Comparison of ENCODE assay signal across 8 cellular contexts in genomic region chr19:8446055-8446709, GRCh38. TPM values are rescaled to one million over a fixed set of nuclear protein-coding genes. Genes with fewer than 3 reads are reported as not detected.
A peak's percentile ranks its signal among the peaks of the same experiment; 100 is the strongest.
DNase-seq lines count a peak whose midpoint lies in the region; TF ChIP-seq lines count a peak whose summit lies in the region.

No MANE protein-coding gene starts in this region.

- BruUV-seq in A673 (replicated peaks; lab: Mats Ljungman, UMichigan) = TSS peak; percentile 48

- TF ChIP-seq CTCF in A673 (conservative IDR thresholded peaks at IDR 0.05; ENCODE audit: low read depth, low read length) = no peak
- no peak for TF ChIP-seq CTCF in cardiac fibroblast (IDR thresholded peaks at IDR 0.05; ENCODE audit: low read depth, low read length)

- no peaks in the 10 kb centered on the region for H3K27me3 ChIP-seq in A673 (replicated peaks; ENCODE audit: insufficient read depth, low read depth, low read length, poor library complexity)
- H3K27me3 ChIP-seq in HUES6 (ENCODE audit: control insufficient read depth, insufficient read depth, low read length) = no peaks in the 10 kb centered on the region
- H3K27me3 ChIP-seq in muscle layer of colon (ENCODE audit: control insufficient read depth in 1 of 2, insufficient read depth in 2 of 2, low read length in 2 of 2) = no peaks in the 10 kb centered on the region

- peak overlapping the region; percentile 99 for H3K27ac ChIP-seq in A673 (ENCODE audit: low read depth, low read length, poor library complexity, severe bottlenecking)
- no peak overlapping the region; the same call in 1 of the 2 replicates for H3K27ac ChIP-seq in HUES6 (ENCODE audit: low read depth, low read length)
- H3K27ac ChIP-seq in muscle layer of colon (ENCODE audit: low read depth, low read length) = peak overlapping the region; percentile 95

- H3K9me3 ChIP-seq in A673 (ENCODE audit: low read depth, low read length, poor library complexity, severe bottlenecking) = no peaks in the 10 kb centered on the region
- no peaks in the 10 kb centered on the region for H3K9me3 ChIP-seq in HUES6 (ENCODE audit: control insufficient read depth, insufficient read depth, low read depth, low read length)
- no peaks in the 10 kb centered on the region for H3K9me3 ChIP-seq in muscle layer of colon (ENCODE audit: low read length)

- CTCF ChIA-PET in A673 (lab: Charles Lee) = no interaction called here

- H3K9ac ChIP-seq in HUES6 (ENCODE audit: low read length) = peak overlapping the region; percentile 98
- peak overlapping the region; percentile 54 for H3K9ac ChIP-seq in muscle layer of colon (ENCODE audit: low read length)

- H3K36me3 ChIP-seq in A673 (ENCODE audit: insufficient read depth, low read length, poor library complexity, severe bottlenecking) (peaks cover 22% of the 10 kb centered on the region), HUES6 (ENCODE audit: control insufficient read depth, insufficient read depth, low read length) (peaks cover 16% of the 10 kb centered on the region), muscle layer of colon (ENCODE audit: insufficient read depth, low read length) (peaks cover 15% of the 10 kb centered on the region)

- intact Hi-C loops in A673 (cut with micrococcal nuclease; ENCODE audit: unreplicated experiment) = no loop called here
- intact Hi-C loops in posterior cingulate gyrus (cut with DNase I) = no loop called here

- DNase-seq in A673 (ENCODE audit: low spot score) = no peak
- no peak for DNase-seq in cardiac fibroblast (ENCODE audit: low read depth in 2 of 2)
- DNase-seq in posterior cingulate gyrus = no peak
- DNase-seq in foreskin melanocyte = no peak
- no peak for DNase-seq in DMS53 treated with DMSO at 0.1 percent for 48 hours (lab: John Stamatoyannopoulos, UW; ENCODE audit: unreplicated experiment)
- DNase-seq in NK-92 treated with Interleukin-12 subunit alpha and Interleukin-12 subunit beta, amount 100 ng/mL, for 24 hours (lab: John Stamatoyannopoulos, UW) = no peak

- peak overlapping the region; percentile 95 for H3K4me3 ChIP-seq in A673 (ENCODE audit: low read depth, low read length, poor library complexity, severe bottlenecking)
- H3K4me3 ChIP-seq in HUES6 (ENCODE audit: low read depth, low read length) = peak overlapping the region; percentile 95
- H3K4me3 ChIP-seq in cardiac fibroblast (replicated peaks in 1 of 2; ENCODE audit: low read depth in 2 of 2, low read length in 2 of 2) = peak overlapping the region; percentile 89 to 95
- H3K4me3 ChIP-seq in muscle layer of colon (ENCODE audit: low read depth in 1 of 2, low read length in 2 of 2) = peak overlapping the region; percentile 62 to 96

- H3K4me1 ChIP-seq in A673 (ENCODE audit: insufficient read depth, low read length, poor library complexity, severe bottlenecking) (peaks cover 23% of the 10 kb centered on the region), HUES6 (ENCODE audit: control insufficient read depth, insufficient read depth, low read length) (peaks cover 41% of the 10 kb centered on the region), muscle layer of colon (ENCODE audit: insufficient read depth, low read length) (peaks cover 38% of the 10 kb centered on the region)

- POLR2A ChIA-PET in A673 (lab: Charles Lee; ENCODE audit: low non-redundant PET) = no interaction called here

RNA-seq across cellular contexts. Expression of gene HNRNPM, which starts 1.4 kb away (rescaled TPM):
- total RNA-seq in A673 (2021) = 413 and 436 TPM in 2 replicates

RNA-seq across cellular contexts. Expression of gene MARCHF2, which starts 33.1 kb away (rescaled TPM):
- 8.8 and 11.8 TPM in 2 replicates for total RNA-seq in A673 (2021)

RNA-seq across cellular contexts. Expression of gene RAB11B, which starts 56.0 kb away (rescaled TPM):
- 88.7 and 91.4 TPM in 2 replicates for total RNA-seq in A673 (2021)

RNA-seq across cellular contexts. Expression of gene PRAM1, which starts 56.3 kb away (rescaled TPM):
- 0.42 and 0.49 TPM in 2 replicates for total RNA-seq in A673 (2021)
